Comparison of ENCODE assay signal across 1 cellular context in the genomic region with DNA sequence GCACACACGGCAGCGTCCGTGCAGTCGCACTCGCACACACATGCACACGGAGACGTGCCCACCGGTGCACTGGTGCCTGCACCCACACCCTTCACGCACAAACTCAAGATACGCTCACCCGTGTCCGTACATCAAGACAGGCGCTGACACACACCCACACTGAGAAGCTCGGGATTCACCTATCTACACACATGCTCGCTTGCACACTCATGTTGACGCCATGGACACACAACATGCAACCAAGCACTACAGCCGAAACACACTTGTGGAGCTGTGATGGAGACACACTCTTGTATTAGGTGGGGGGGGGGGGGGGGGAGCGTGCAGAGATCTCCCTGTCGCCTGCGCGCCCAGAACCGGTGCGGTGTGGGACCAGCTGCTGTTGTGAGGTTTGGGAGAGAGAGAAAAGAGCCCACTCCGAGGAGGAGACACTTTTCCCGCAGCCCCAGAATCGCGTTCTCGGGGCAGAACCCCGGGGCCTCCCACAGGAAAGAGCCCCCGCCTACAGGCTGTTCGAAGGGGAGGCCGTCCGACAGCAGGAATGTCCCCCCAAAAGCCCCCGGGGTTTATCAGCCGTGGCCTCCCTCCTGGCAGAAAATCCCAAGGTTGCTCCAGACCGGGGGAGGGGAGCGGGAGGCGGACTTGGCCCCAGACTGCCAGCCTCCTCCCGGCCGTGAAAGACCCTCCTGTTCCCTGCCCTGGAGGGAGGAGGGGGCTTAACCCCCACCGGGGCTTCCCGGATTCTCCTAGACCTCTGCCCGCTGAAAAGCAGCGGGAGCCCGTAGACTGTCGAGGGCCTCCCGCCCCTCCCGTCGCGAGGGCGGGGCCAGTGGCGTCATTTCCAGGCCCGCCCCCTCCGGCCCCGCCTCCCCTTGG.
TF ChIP-seq lines count a peak whose summit lies in the region.

No MANE protein-coding gene starts in this region.

TF ChIP-seq in endothelial cell of umbilical vein, 7 proteins besides CTCF, POLR2A, EP300 and RAD21 (continued from another document):
- no peak for TF ChIP-seq GATA2 (IDR thresholded peaks at IDR 0.05; ENCODE audit: insufficient read depth, insufficient read length, low read depth, low read length)
TF ChIP-seq in endothelial cell of umbilical vein: peak in this region for 0.
